In the genomic region with DNA sequence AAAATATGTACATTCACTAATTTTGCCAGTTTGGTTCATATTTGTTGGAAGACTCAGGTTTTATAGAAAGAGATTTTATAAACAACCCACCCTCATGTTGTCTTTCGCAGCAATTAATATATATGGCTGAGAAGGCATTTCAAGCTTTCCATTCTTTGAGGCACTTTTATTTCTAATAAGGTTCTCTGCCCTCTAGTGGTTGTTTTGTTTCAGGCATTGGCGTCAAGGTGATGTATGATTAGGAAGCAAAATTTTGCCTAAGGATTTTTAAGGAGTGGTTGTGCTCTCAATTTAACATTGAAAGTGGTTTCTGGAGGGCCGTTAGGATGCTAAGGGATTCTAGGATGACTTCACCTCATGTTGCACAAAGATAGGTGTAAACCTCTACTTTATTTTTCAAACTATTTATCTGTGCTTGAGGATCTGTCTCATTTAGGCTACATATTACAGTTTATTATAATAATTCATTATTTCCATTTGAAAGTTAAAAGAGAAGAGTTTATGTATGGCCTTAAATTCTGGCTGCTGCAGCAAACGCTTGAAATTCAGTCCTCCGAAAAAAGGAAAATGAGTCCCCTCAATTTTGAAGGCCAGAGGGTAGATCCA, we compare ENCODE assay signal across 8 cellular contexts. TPM values are rescaled to one million over a fixed set of nuclear protein-coding genes. Genes with fewer than 3 reads are reported as not detected.
DNase-seq lines count a peak whose midpoint lies in the region; ATAC-seq, FAIRE-seq and TF ChIP-seq lines count a peak whose summit lies in the region.

No MANE protein-coding gene starts in this region.

- no peak overlapping the region for H3K4me2 ChIP-seq in keratinocyte (ENCODE audit: control insufficient read depth, extremely low read depth, insufficient read depth, low read depth, low read length)

- no peaks in the 10 kb centered on the region for H3K79me2 ChIP-seq in keratinocyte (ENCODE audit: control insufficient read depth, insufficient read depth, low read length)

- H3K36me3 ChIP-seq in BJ (ENCODE audit: control insufficient read depth, insufficient read depth, low read length) (no peaks in the 10 kb centered on the region), adrenal gland (replicated peaks in 1 of 2) (no peaks in the 10 kb centered on the region), keratinocyte (ENCODE audit: control insufficient read depth in 2 of 2, extremely low read depth in 1 of 2, insufficient read depth in 2 of 2, low read length in 2 of 2) (no peaks in the 10 kb centered on the region)

- DNase-seq in BJ (ENCODE audit: low read depth) (no peak), NCI-H1694 treated with DMSO at 0.1 percent for 48 hours (lab: John Stamatoyannopoulos, UW) (peak; percentile 80), adrenal gland (peak in 4 of 7 donors; percentile 17 to 42 (median 25)), keratinocyte (ENCODE audit: low read depth, low spot score) (no peak)
- DNase-seq in stimulated activated CD4-positive, alpha-beta T cell treated with anti-CD3 and anti-CD28 coated beads, Interleukin-4, amount 100 ng/mL, for 24 hours: no peak
- no peak for DNase-seq in stimulated activated naive CD8-positive, alpha-beta T cell treated with anti-CD3 and anti-CD28 coated beads, Interleukin-15, Interleukin-2, amounts not matched to agents 100 U/mL and 50 U/mL, for 24 hours

- ATAC-seq in GM21390 (IDR thresholded peaks at IDR 0.05; ENCODE audit: unreplicated experiment) (peak; percentile 75), HG02763 (IDR thresholded peaks at IDR 0.05; ENCODE audit: unreplicated experiment) (no peak)
- no peak for ATAC-seq in stimulated activated naive CD8-positive, alpha-beta T cell treated with anti-CD3 and anti-CD28 coated beads, Interleukin-15, Interleukin-2, amounts not matched to agents 100 U/mL and 50 U/mL, for 24 hours

- H3K4me3 ChIP-seq in BJ (ENCODE audit: low read depth, low read length): no peak overlapping the region
- H3K4me3 ChIP-seq in adrenal gland: no peak overlapping the region
- H3K4me3 ChIP-seq in keratinocyte (ENCODE audit: control insufficient read depth in 2 of 3, extremely low read depth in 1 of 3, insufficient read depth in 2 of 3, low read depth in 1 of 3, low read length in 3 of 3): no peak overlapping the region

- dilution Hi-C loops in keratinocyte (cut with MboI; ENCODE audit: extremely low pct_ligation_motif_present, low sequenced_read_pairs): no loop called here

- POLR2A ChIA-PET in BJ (lab: Charles Lee): no interaction called here

- TF ChIP-seq CTCF in BJ (IDR thresholded peaks at IDR 0.05; ENCODE audit: insufficient read depth, low read depth, low read length): peak; percentile 73
- TF ChIP-seq CTCF in adrenal gland (IDR thresholded peaks at IDR 0.05): peak; percentile 56 to 79 (median 64)
- peak in 2 of 3 experiments; percentile 60 to 70 for TF ChIP-seq CTCF in keratinocyte (optimal IDR thresholded peaks at IDR 0.05 in 1 of 3, IDR thresholded peaks at IDR 0.05 in 1 of 3, conservative IDR thresholded peaks at IDR 0.05 in 1 of 3; ENCODE audit: extremely low read depth in 1 of 3, insufficient read depth in 2 of 3, low read length in 3 of 3)

- H2AFZ ChIP-seq in keratinocyte (ENCODE audit: control insufficient read depth, low read length): no peak overlapping the region

- TF ChIP-seq POLR2A in adrenal gland (IDR thresholded peaks at IDR 0.05): no peak

- no peak for FAIRE-seq in keratinocyte (lab: Jason Lieb, UNC)

- intact Hi-C loops in adrenal gland (cut with DNase I): no loop called here

- H3K9ac ChIP-seq in keratinocyte (ENCODE audit: control insufficient read depth, extremely low read depth, insufficient read depth, low read length): no peak overlapping the region

- no peaks in the 10 kb centered on the region for H3K27me3 ChIP-seq in BJ (ENCODE audit: control insufficient read depth, insufficient read depth, low read length)
- no peaks in the 10 kb centered on the region for H3K27me3 ChIP-seq in adrenal gland
- H3K27me3 ChIP-seq in keratinocyte (ENCODE audit: control insufficient read depth, extremely low read depth, insufficient read depth, low read length): no peaks in the 10 kb centered on the region

- H3K9me3 ChIP-seq in adrenal gland (replicated peaks in 1 of 3) (no peaks in the 10 kb centered on the region), keratinocyte (ENCODE audit: control insufficient read depth, low read depth, low read length) (no peaks in the 10 kb centered on the region)

- CTCF ChIA-PET in BJ (lab: Yijun Ruan, JAX): interaction anchor here (0.7 to 1.8 kb wide), 11 partner anchors 9 to 938 kb away, joined by 3 to 9 read pairs (median 3); no protein-coding TSS in a partner anchor

- H3K27ac ChIP-seq in adrenal gland (no peak overlapping the region), keratinocyte (ENCODE audit: control insufficient read depth, insufficient read depth, low read length) (no peak overlapping the region)

- H3K4me1 ChIP-seq in adrenal gland (replicated peaks in 1 of 2) (no peaks in the 10 kb centered on the region), keratinocyte (ENCODE audit: control insufficient read depth, extremely low read depth, insufficient read depth, low read length) (no peaks in the 10 kb centered on the region)

- 37 to 48% (median 40%) methylated on average over 5 of the region's 5 CpGs for WGBS in adrenal gland, 4 donors

- no peaks in the 10 kb centered on the region for H4K20me1 ChIP-seq in keratinocyte (ENCODE audit: control insufficient read depth, extremely low read depth, insufficient read depth, low read length)

- H3K9me1 ChIP-seq in keratinocyte (ENCODE audit: control insufficient read depth, extremely low read depth, insufficient read depth, low read length): no peaks in the 10 kb centered on the region

RNA-seq across cellular contexts. Expression of gene OXGR1, which starts 35.9 kb away (rescaled TPM):
- polyA plus RNA-seq in BJ (2011; rRNA removed): not detected in 2 replicates
- not detected in 2 replicates for polyA minus RNA-seq in BJ (2011; rRNA and poly(A)+ RNA removed)
- total RNA-seq in adrenal gland: not detected
- polyA plus RNA-seq in adrenal gland: under 1 TPM in 2 of 3 donors, not detected in 1; 0.11 to 0.13 TPM
- not detected in 3 replicates for polyA plus RNA-seq in keratinocyte
- not detected for polyA plus RNA-seq in keratinocyte (2011; ENCODE audit: low read depth)
- not detected in 2 replicates for polyA plus RNA-seq in keratinocyte (2011; cell fraction: cytosol; rRNA removed)
- polyA plus RNA-seq in keratinocyte (2011; cell fraction: nucleus; rRNA removed): not detected in 2 replicates
- not detected in 2 replicates for polyA plus RNA-seq in keratinocyte (2012; ENCODE audit: low replicate concordance)
- polyA minus RNA-seq in keratinocyte: not detected in 3 replicates
- not detected for polyA minus RNA-seq in keratinocyte (2011; cell fraction: cytosol; rRNA and poly(A)+ RNA removed)
- not detected in 2 replicates for polyA minus RNA-seq in keratinocyte (2011; cell fraction: nucleus; rRNA and poly(A)+ RNA removed)

Comparison
In these comparisons a context has a peak if more than half of its experiments do, and no peak if none do; other contexts are left out.
1. DNase-seq: peak in NCI-H1694 treated with DMSO at 0.1 percent for 48 hours (single experiment) and adrenal gland (4 of 7); none in BJ (single experiment), keratinocyte (single experiment), stimulated activated CD4-positive, alpha-beta T cell treated with anti-CD3 and anti-CD28 coated beads, Interleukin-4, amount 100 ng/mL, for 24 hours (single experiment) and stimulated activated naive CD8-positive, alpha-beta T cell treated with anti-CD3 and anti-CD28 coated beads, Interleukin-15, Interleukin-2, amounts not matched to agents 100 U/mL and 50 U/mL, for 24 hours (single experiment).
2. Peak in every context shown above with its lines, with median percentiles within 50 percentile points of each other: CTCF ChIP-seq.